Comparison of ENCODE assay signal across 13 cellular contexts in the genomic region with DNA sequence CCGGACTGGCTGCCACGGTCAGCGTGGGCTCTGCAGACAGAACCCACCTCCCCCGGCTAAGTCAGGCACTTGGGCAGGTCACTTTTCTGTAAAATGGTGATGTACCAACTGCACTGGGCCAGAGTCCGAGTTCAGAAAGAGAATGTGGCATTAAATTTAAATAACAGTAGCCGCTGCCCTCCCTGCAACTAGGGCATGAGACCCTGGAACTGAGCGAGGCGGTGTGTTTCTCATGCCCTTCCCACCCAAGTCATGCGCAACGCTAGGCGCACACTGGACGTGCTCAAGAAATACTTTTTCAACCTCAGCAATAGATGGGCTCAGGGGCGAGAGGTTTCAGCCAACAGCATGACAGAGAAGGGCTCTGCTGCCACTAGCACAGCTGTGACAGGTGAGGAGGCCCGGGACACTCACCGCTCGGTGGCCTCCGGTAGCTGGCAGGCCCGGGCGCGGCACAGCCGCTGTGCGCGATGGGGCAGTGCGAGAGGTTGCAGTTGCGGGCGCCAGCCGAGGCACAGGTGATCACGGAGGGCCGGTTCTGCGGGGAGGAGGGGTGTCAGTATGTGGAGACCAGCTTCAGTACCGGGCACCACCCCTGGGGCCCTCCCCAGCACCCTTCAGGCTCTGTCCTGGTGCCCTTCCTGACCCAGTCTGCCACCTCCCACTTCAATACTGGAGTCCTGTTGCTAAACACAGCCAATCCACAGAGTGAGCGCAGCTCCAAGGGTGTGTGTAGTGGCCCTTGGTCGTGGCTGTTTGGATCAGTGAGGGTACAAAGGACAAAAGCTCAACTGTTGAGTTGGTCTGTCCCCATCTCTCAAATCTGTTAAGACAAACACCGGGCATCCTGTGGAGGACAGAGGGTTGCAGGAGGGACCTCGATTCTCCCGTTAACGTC.
A peak's percentile ranks its signal among the peaks of the same experiment; 100 is the strongest.
DNase-seq lines count a peak whose midpoint lies in the region; ATAC-seq and TF ChIP-seq lines count a peak whose summit lies in the region.
"Had no signal": no experiment of that assay in that cellular context is flagged by ENCODE, and none has a peak within 500 bp of the region (broad histone marks: within the 10 kb centered on the region; RNA-seq: fewer than 3 reads in every experiment).

No MANE protein-coding gene starts in this region.

- H3K9ac ChIP-seq in skeletal muscle tissue (ENCODE audit: low read depth in 1 of 3, low read length in 3 of 3), result no peak overlapping the region

- H4K20me1 ChIP-seq in GM23338 (replicated peaks; ENCODE audit: insufficient read depth), result peaks cover 12% of the 10 kb centered on the region; the same call in 1 of the 2 replicates

- no peak overlapping the region for H2AFZ ChIP-seq in GM23338
- H2AFZ ChIP-seq: hepatocyte had no signal

- H3K4me1 ChIP-seq in GM23338 (ENCODE audit: insufficient read depth), result no peaks in the 10 kb centered on the region; the same call in 1 of the 2 replicates
- peaks cover 68 to 75% (median 71%) of the 10 kb centered on the region in 3 donors for H3K4me1 ChIP-seq in skeletal muscle tissue (ENCODE audit: control insufficient read depth in 3 of 3, insufficient read depth in 3 of 3, low read length in 3 of 3)

- TF ChIP-seq CTCF in GM23338 (conservative IDR thresholded peaks at IDR 0.05; ENCODE audit: low read depth in 2 of 2) (no peak), brain microvascular endothelial cell (IDR thresholded peaks at IDR 0.05; ENCODE audit: low read depth, low read length, missing control alignments) (no peak), GM13976 (IDR thresholded peaks at IDR 0.05; ENCODE audit: borderline replicate concordance, control extremely low read depth, extremely low read depth, insufficient read depth, missing control alignments) (no peak)

- H3K9me2 ChIP-seq in GM23338 (ENCODE audit: insufficient read depth), result no peaks in the 10 kb centered on the region

- H3K4me3 ChIP-seq in GM23338 (no peak overlapping the region), brain microvascular endothelial cell (ENCODE audit: low read depth, low read length) (no peak overlapping the region), skeletal muscle tissue (ENCODE audit: low read length in 3 of 3) (no peak overlapping the region)
- H3K4me3 ChIP-seq: hepatocyte had no signal

- no peaks in the 10 kb centered on the region; the same call in 2 of the 3 replicates for H3K9me3 Mint-ChIP-seq in GM23338

- H3K79me2 ChIP-seq in GM23338 (replicated peaks; ENCODE audit: insufficient read depth), result peaks cover 11% of the 10 kb centered on the region

- H3K27ac ChIP-seq in GM23338 (ENCODE audit: low read depth) (0 out of 2 replicates have a peak overlapping the region, but pooled peaks have one; percentile 19), brain microvascular endothelial cell (peak overlapping the region; percentile 81), skeletal muscle tissue (ENCODE audit: low read depth, low read length) (peak overlapping the region; percentile 28)

- no peak overlapping the region for H3K4me3 Mint-ChIP-seq in GM23338

- in situ Hi-C loops in brain microvascular endothelial cell (cut with HindIII; ENCODE audit: low pct_ligation_motif_present, low sequenced_read_pairs), result no loop called here
- in situ Hi-C loops in GM13976 (cut with MboI; ENCODE audit: low sequenced_read_pairs, unreplicated experiment), result no loop called here

- H3K36me3 Mint-ChIP-seq in GM23338 (ENCODE audit: low read depth), result peaks cover 25% of the 10 kb centered on the region

- ATAC-seq in GM23338, result no peak; the same call in 1 of the 3 replicates
- ATAC-seq in HG03571 (IDR thresholded peaks at IDR 0.05; ENCODE audit: unreplicated experiment), result no peak
- ATAC-seq in HG02840 (IDR thresholded peaks at IDR 0.05; ENCODE audit: low FRiP score, unreplicated experiment), result no peak

- no peaks in the 10 kb centered on the region; the same call in 1 of the 2 replicates for H3K36me3 ChIP-seq in GM23338 (ENCODE audit: insufficient read depth)
- H3K36me3 ChIP-seq in brain microvascular endothelial cell (replicated peaks), result peaks cover 64% of the 10 kb centered on the region
- H3K36me3 ChIP-seq in skeletal muscle tissue (ENCODE audit: control insufficient read depth in 3 of 3, insufficient read depth in 3 of 3, low read length in 3 of 3), result peaks cover 19 to 35% (median 29%) of the 10 kb centered on the region in 3 donors

- no peak overlapping the region for H3K27ac Mint-ChIP-seq in GM23338

- no peak overlapping the region for H3K4me2 ChIP-seq in GM23338
- H3K4me2 ChIP-seq: hepatocyte had no signal

- H3K9me3 ChIP-seq in skeletal muscle tissue (ENCODE audit: control insufficient read depth in 3 of 3, low read length in 3 of 3), result no peaks in the 10 kb centered on the region

- H3F3A ChIP-seq in GM23338 (replicated peaks; ENCODE audit: low read depth), result no peaks in the 10 kb centered on the region

- DNase-seq in GM23338 (ENCODE audit: low spot score) (no peak), brain microvascular endothelial cell (no peak), islet precursor cell (peak; percentile 50), NCI-H446 treated with DMSO at 0.1 percent for 48 hours (lab: John Stamatoyannopoulos, UW) (no peak), GM13976 (ENCODE audit: low spot score) (no peak)
- DNase-seq: activated effector memory CD4-positive, alpha-beta T cell treated with anti-CD3 and anti-CD28 coated beads, Interleukin-2, amount 50 U/mL, for 16 hours; NCI-H226; stimulated activated CD4-positive, alpha-beta T cell treated with anti-CD3 and anti-CD28 coated beads, Interleukin-15, amount 100 ng/mL, for 24 hours; stimulated activated naive CD4-positive, alpha-beta T cell had no signal

- H3K27me3 ChIP-seq in GM23338 (ENCODE audit: insufficient read depth) (no peaks in the 10 kb centered on the region), brain microvascular endothelial cell (replicated peaks) (no peaks in the 10 kb centered on the region), skeletal muscle tissue (ENCODE audit: control insufficient read depth in 3 of 3, insufficient read depth in 3 of 3, low read length in 3 of 3) (no peaks in the 10 kb centered on the region)
- H3K27me3 ChIP-seq: hepatocyte had no signal

- peaks cover 14% of the 10 kb centered on the region for H3K4me1 Mint-ChIP-seq in GM23338

- H3K27me3 Mint-ChIP-seq in GM23338 (ENCODE audit: insufficient read depth, low read depth, poor library complexity), result peaks cover 12% of the 10 kb centered on the region

TF ChIP-seq in GM23338, 12 proteins besides CTCF, POLR2A, EP300 and RAD21 (continues in another document):
- TF ChIP-seq JUNB (IDR thresholded peaks at IDR 0.05; ENCODE audit: unreplicated experiment) (no peak), CREB1 (CRISPR knock-in tag; IDR thresholded peaks at IDR 0.05; ENCODE audit: low read depth) (no peak), ZNF331 (CRISPR knock-in tag; IDR thresholded peaks at IDR 0.05; ENCODE audit: low read depth) (no peak), EZH2 (IDR thresholded peaks at IDR 0.05; ENCODE audit: low read depth, unreplicated experiment) (no peak), ZNF114 (CRISPR knock-in tag; IDR thresholded peaks at IDR 0.05) (no peak), EZH2phosphoT487 (IDR thresholded peaks at IDR 0.05; ENCODE audit: unreplicated experiment) (no peak)
- TF ChIP-seq, protein P1, sequence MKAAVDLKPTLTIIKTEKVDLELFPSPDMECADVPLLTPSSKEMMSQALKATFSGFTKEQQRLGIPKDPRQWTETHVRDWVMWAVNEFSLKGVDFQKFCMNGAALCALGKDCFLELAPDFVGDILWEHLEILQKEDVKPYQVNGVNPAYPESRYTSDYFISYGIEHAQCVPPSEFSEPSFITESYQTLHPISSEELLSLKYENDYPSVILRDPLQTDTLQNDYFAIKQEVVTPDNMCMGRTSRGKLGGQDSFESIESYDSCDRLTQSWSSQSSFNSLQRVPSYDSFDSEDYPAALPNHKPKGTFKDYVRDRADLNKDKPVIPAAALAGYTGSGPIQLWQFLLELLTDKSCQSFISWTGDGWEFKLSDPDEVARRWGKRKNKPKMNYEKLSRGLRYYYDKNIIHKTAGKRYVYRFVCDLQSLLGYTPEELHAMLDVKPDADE (IDR thresholded peaks at IDR 0.05), result no peak

Comparison
In these comparisons a context has a peak if more than half of its experiments do, and no peak if none do; other contexts are left out.
1. H3K27ac ChIP-seq: peak in every context shown above with its lines; median percentile 81 in brain microvascular endothelial cell; 28 in skeletal muscle tissue; 19 in GM23338.